In the genomic region with DNA sequence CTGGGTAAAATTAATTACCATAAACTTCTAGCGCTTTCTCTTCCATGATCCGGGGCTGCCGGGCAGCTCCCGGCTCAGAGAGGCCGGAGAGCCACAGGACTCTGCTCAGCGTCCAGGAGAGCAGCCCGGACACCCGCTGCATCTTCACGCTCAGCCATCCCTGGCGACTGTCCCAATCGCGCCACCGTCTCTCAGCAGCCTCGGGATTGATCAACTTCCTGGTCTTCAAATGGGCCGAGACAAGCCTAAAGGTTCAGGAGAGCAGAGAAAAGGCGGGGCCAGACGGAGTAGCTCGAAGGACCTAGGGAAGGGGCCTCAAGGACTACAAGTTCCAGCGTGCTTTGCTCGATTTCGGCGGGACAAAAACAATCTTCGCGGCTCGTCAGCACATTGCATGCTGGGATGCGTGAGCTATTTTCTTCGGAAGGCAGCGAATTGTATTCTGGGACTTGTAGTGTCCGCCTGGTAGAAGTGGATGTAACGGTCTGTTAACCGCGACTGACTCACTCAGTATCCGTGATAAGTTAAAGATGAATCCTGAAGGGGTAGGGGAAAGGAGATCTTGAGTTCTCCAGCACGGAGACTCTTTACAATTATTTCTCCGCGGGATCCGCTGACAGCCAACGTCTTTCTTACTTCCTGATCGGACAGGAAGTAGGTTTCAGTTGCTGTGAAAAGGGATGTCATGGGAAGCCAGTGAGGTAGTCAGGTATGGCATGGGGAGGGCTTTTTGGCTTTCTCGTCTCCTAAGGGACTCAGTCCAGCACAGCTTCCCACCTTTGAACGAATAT, we compare ENCODE assay signal across 1 cellular context.
A peak's percentile ranks its signal among the peaks of the same experiment; 100 is the strongest.
TF ChIP-seq lines count a peak whose summit lies in the region.

A gene with protein sequence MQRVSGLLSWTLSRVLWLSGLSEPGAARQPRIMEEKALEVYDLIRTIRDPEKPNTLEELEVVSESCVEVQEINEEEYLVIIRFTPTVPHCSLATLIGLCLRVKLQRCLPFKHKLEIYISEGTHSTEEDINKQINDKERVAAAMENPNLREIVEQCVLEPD (minus strand): TSS at position 212 of the 791 bp plus-strand sequence. CDS start 70 bp downstream, at position 142.

TF ChIP-seq in HEK293, 187 proteins besides CTCF, POLR2A, EP300 and RAD21 (continued from another document):
- TF ChIP-seq, protein P1, sequence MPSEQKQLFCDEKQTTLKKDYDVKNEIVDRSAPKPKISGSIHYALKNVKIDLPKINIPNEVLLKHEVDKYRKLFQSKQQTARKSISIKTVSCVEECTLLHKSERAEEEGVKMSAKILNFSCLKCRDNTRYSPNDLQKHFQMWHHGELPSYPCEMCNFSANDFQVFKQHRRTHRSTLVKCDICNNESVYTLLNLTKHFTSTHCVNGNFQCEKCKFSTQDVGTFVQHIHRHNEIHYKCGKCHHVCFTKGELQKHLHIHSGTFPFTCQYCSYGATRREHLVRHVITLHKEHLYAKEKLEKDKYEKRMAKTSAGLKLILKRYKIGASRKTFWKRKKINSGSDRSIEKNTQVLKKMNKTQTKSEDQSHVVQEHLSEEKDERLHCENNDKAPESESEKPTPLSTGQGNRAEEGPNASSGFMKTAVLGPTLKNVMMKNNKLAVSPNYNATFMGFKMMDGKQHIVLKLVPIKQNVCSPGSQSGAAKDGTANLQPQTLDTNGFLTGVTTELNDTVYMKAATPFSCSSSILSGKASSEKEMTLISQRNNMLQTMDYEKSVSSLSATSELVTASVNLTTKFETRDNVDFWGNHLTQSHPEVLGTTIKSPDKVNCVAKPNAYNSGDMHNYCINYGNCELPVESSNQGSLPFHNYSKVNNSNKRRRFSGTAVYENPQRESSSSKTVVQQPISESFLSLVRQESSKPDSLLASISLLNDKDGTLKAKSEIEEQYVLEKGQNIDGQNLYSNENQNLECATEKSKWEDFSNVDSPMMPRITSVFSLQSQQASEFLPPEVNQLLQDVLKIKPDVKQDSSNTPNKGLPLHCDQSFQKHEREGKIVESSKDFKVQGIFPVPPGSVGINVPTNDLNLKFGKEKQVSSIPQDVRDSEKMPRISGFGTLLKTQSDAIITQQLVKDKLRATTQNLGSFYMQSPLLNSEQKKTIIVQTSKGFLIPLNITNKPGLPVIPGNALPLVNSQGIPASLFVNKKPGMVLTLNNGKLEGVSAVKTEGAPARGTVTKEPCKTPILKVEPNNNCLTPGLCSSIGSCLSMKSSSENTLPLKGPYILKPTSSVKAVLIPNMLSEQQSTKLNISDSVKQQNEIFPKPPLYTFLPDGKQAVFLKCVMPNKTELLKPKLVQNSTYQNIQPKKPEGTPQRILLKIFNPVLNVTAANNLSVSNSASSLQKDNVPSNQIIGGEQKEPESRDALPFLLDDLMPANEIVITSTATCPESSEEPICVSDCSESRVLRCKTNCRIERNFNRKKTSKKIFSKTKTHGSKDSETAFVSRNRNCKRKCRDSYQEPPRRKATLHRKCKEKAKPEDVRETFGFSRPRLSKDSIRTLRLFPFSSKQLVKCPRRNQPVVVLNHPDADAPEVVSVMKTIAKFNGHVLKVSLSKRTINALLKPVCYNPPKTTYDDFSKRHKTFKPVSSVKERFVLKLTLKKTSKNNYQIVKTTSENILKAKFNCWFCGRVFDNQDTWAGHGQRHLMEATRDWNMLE (tag by site-specific recombination; conservative IDR thresholded peaks at IDR 0.05; ENCODE audit: low read depth) = peak; percentile 57; the same call in 1 of the 2 replicates
- peak; percentile 48; the same call in 1 of the 2 replicates for TF ChIP-seq ZFP37 (tag by site-specific recombination; IDR thresholded peaks at IDR 0.05)
- no peak for TF ChIP-seq MEIS1 (CRISPR knock-in tag; IDR thresholded peaks at IDR 0.05; ENCODE audit: borderline replicate concordance)
- 0 out of 2 replicates have a peak, but pooled peaks have one; percentile 32 for TF ChIP-seq ZNF768 (tag by site-specific recombination; IDR thresholded peaks at IDR 0.05)
- no peak for TF ChIP-seq KLF7 (tag by site-specific recombination; IDR thresholded peaks at IDR 0.05; ENCODE audit: borderline replicate concordance)
- TF ChIP-seq ZBTB17 (tag by site-specific recombination; IDR thresholded peaks at IDR 0.05) = peak; percentile 98
- TF ChIP-seq KLF10 (tag by site-specific recombination; IDR thresholded peaks at IDR 0.05) = peak; percentile 7; the same call in 1 of the 2 replicates
- TF ChIP-seq, protein P2, sequence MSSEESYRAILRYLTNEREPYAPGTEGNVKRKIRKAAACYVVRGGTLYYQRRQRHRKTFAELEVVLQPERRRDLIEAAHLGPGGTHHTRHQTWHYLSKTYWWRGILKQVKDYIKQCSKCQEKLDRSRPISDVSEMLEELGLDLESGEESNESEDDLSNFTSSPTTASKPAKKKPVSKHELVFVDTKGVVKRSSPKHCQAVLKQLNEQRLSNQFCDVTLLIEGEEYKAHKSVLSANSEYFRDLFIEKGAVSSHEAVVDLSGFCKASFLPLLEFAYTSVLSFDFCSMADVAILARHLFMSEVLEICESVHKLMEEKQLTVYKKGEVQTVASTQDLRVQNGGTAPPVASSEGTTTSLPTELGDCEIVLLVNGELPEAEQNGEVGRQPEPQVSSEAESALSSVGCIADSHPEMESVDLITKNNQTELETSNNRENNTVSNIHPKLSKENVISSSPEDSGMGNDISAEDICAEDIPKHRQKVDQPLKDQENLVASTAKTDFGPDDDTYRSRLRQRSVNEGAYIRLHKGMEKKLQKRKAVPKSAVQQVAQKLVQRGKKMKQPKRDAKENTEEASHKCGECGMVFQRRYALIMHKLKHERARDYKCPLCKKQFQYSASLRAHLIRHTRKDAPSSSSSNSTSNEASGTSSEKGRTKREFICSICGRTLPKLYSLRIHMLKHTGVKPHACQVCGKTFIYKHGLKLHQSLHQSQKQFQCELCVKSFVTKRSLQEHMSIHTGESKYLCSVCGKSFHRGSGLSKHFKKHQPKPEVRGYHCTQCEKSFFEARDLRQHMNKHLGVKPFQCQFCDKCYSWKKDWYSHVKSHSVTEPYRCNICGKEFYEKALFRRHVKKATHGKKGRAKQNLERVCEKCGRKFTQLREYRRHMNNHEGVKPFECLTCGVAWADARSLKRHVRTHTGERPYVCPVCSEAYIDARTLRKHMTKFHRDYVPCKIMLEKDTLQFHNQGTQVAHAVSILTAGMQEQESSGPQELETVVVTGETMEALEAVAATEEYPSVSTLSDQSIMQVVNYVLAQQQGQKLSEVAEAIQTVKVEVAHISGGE (tag by site-specific recombination; conservative IDR thresholded peaks at IDR 0.05; ENCODE audit: low read depth) = peak; percentile 65
- TF ChIP-seq SCRT2 (tag by site-specific recombination; IDR thresholded peaks at IDR 0.05) = no peak
- TF ChIP-seq ZNF394 (tag by site-specific recombination; IDR thresholded peaks at IDR 0.05; ENCODE audit: borderline replicate concordance) = peak; percentile 96
- no peak for TF ChIP-seq SCRT1 (tag by site-specific recombination; IDR thresholded peaks at IDR 0.05; ENCODE audit: borderline replicate concordance)
- peak; percentile 32; the same call in 1 of the 2 replicates for TF ChIP-seq REPIN1 (tag by site-specific recombination; IDR thresholded peaks at IDR 0.05; ENCODE audit: low read depth)
- TF ChIP-seq ZNF335 (tag by site-specific recombination; conservative IDR thresholded peaks at IDR 0.05) = peak; percentile 88
- TF ChIP-seq, protein P3, sequence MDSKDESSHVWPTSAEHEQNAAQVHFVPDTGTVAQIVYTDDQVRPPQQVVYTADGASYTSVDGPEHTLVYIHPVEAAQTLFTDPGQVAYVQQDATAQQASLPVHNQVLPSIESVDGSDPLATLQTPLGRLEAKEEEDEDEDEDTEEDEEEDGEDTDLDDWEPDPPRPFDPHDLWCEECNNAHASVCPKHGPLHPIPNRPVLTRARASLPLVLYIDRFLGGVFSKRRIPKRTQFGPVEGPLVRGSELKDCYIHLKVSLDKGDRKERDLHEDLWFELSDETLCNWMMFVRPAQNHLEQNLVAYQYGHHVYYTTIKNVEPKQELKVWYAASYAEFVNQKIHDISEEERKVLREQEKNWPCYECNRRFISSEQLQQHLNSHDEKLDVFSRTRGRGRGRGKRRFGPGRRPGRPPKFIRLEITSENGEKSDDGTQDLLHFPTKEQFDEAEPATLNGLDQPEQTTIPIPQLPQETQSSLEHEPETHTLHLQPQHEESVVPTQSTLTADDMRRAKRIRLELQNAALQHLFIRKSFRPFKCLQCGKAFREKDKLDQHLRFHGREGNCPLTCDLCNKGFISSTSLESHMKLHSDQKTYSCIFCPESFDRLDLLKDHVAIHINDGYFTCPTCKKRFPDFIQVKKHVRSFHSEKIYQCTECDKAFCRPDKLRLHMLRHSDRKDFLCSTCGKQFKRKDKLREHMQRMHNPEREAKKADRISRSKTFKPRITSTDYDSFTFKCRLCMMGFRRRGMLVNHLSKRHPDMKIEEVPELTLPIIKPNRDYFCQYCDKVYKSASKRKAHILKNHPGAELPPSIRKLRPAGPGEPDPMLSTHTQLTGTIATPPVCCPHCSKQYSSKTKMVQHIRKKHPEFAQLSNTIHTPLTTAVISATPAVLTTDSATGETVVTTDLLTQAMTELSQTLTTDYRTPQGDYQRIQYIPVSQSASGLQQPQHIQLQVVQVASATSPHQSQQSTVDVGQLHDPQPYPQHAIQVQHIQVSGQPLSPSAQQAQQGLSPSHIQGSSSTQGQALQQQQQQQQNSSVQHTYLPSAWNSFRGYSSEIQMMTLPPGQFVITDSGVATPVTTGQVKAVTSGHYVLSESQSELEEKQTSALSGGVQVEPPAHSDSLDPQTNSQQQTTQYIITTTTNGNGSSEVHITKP (tag by site-specific recombination; IDR thresholded peaks at IDR 0.05) = peak; percentile 26
- TF ChIP-seq SP3 (tag by site-specific recombination; IDR thresholded peaks at IDR 0.05) = peak; percentile 72
- TF ChIP-seq, protein P4, sequence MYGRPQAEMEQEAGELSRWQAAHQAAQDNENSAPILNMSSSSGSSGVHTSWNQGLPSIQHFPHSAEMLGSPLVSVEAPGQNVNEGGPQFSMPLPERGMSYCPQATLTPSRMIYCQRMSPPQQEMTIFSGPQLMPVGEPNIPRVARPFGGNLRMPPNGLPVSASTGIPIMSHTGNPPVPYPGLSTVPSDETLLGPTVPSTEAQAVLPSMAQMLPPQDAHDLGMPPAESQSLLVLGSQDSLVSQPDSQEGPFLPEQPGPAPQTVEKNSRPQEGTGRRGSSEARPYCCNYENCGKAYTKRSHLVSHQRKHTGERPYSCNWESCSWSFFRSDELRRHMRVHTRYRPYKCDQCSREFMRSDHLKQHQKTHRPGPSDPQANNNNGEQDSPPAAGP (tag by site-specific recombination; IDR thresholded peaks at IDR 0.05) = 0 out of 2 replicates have a peak, but pooled peaks have one; percentile 15
- peak; percentile 99 for TF ChIP-seq ZNF76 (tag by site-specific recombination; IDR thresholded peaks at IDR 0.05; ENCODE audit: borderline replicate concordance, low read depth)
- TF ChIP-seq, protein P5, sequence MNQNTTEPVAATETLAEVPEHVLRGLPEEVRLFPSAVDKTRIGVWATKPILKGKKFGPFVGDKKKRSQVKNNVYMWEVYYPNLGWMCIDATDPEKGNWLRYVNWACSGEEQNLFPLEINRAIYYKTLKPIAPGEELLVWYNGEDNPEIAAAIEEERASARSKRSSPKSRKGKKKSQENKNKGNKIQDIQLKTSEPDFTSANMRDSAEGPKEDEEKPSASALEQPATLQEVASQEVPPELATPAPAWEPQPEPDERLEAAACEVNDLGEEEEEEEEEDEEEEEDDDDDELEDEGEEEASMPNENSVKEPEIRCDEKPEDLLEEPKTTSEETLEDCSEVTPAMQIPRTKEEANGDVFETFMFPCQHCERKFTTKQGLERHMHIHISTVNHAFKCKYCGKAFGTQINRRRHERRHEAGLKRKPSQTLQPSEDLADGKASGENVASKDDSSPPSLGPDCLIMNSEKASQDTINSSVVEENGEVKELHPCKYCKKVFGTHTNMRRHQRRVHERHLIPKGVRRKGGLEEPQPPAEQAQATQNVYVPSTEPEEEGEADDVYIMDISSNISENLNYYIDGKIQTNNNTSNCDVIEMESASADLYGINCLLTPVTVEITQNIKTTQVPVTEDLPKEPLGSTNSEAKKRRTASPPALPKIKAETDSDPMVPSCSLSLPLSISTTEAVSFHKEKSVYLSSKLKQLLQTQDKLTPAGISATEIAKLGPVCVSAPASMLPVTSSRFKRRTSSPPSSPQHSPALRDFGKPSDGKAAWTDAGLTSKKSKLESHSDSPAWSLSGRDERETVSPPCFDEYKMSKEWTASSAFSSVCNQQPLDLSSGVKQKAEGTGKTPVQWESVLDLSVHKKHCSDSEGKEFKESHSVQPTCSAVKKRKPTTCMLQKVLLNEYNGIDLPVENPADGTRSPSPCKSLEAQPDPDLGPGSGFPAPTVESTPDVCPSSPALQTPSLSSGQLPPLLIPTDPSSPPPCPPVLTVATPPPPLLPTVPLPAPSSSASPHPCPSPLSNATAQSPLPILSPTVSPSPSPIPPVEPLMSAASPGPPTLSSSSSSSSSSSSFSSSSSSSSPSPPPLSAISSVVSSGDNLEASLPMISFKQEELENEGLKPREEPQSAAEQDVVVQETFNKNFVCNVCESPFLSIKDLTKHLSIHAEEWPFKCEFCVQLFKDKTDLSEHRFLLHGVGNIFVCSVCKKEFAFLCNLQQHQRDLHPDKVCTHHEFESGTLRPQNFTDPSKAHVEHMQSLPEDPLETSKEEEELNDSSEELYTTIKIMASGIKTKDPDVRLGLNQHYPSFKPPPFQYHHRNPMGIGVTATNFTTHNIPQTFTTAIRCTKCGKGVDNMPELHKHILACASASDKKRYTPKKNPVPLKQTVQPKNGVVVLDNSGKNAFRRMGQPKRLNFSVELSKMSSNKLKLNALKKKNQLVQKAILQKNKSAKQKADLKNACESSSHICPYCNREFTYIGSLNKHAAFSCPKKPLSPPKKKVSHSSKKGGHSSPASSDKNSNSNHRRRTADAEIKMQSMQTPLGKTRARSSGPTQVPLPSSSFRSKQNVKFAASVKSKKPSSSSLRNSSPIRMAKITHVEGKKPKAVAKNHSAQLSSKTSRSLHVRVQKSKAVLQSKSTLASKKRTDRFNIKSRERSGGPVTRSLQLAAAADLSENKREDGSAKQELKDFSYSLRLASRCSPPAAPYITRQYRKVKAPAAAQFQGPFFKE (tag by site-specific recombination; IDR thresholded peaks at IDR 0.05; ENCODE audit: borderline replicate concordance) = no peak
- TF ChIP-seq ZNF658 (tag by site-specific recombination; IDR thresholded peaks at IDR 0.05) = no peak
- TF ChIP-seq, protein P6, sequence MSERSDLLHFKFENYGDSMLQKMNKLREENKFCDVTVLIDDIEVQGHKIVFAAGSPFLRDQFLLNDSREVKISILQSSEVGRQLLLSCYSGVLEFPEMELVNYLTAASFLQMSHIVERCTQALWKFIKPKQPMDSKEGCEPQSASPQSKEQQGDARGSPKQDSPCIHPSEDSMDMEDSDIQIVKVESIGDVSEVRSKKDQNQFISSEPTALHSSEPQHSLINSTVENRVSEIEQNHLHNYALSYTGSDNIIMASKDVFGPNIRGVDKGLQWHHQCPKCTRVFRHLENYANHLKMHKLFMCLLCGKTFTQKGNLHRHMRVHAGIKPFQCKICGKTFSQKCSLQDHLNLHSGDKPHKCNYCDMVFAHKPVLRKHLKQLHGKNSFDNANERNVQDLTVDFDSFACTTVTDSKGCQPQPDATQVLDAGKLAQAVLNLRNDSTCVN (tag by site-specific recombination; optimal IDR thresholded peaks at IDR 0.05) = peak; percentile 27
- peak; percentile 75 for TF ChIP-seq IKZF3 (tag by site-specific recombination; IDR thresholded peaks at IDR 0.05)
